1 cellular context compared by ENCODE assay signal in genomic region chr4:139454111-139454600, GRCh38.
TF ChIP-seq lines count a peak whose summit lies in the region.

TSS of gene RAB33B (plus strand) at chr4:139454121. CDS start at chr4:139454196, 75 bp downstream.

TF ChIP-seq in HepG2, 621 proteins besides CTCF, POLR2A, EP300 and RAD21 (continued from another document and continues in another):
- TF ChIP-seq THAP9 (CRISPR knock-in tag; IDR thresholded peaks at IDR 0.05; ENCODE audit: borderline replicate concordance): 0 out of 2 replicates have a peak, but pooled peaks have one; percentile 2
- TF ChIP-seq YEATS4 (CRISPR knock-in tag; IDR thresholded peaks at IDR 0.05; ENCODE audit: borderline replicate concordance): no peak
- no peak for TF ChIP-seq ZSCAN30 (CRISPR knock-in tag; IDR thresholded peaks at IDR 0.05)
- TF ChIP-seq CEBPG (CRISPR knock-in tag; IDR thresholded peaks at IDR 0.05): peak; percentile 91
- no peak for TF ChIP-seq ZNF562 (CRISPR knock-in tag; IDR thresholded peaks at IDR 0.05; ENCODE audit: borderline replicate concordance)
- no peak for TF ChIP-seq NONO (IDR thresholded peaks at IDR 0.05)
- TF ChIP-seq NONO (CRISPR knock-in tag; conservative IDR thresholded peaks at IDR 0.05): no peak
- TF ChIP-seq KDM1A (CRISPR knock-in tag; IDR thresholded peaks at IDR 0.05): no peak
- TF ChIP-seq NR2F1 (CRISPR knock-in tag; IDR thresholded peaks at IDR 0.05): no peak
- TF ChIP-seq ZNF570 (CRISPR knock-in tag; IDR thresholded peaks at IDR 0.05; ENCODE audit: borderline replicate concordance): no peak
- peak; percentile 63; the same call in 1 of the 2 replicates for TF ChIP-seq KLF13 (CRISPR knock-in tag; IDR thresholded peaks at IDR 0.05)
- no peak for TF ChIP-seq MLXIP (CRISPR knock-in tag; IDR thresholded peaks at IDR 0.05; ENCODE audit: borderline replicate concordance)
- no peak for TF ChIP-seq THAP7 (CRISPR knock-in tag; IDR thresholded peaks at IDR 0.05)
- no peak for TF ChIP-seq TFDP2 (CRISPR knock-in tag; IDR thresholded peaks at IDR 0.05)
- no peak for TF ChIP-seq ZNF337 (CRISPR knock-in tag; IDR thresholded peaks at IDR 0.05; ENCODE audit: borderline replicate concordance, low read depth)
- TF ChIP-seq STAT6 (CRISPR knock-in tag; IDR thresholded peaks at IDR 0.05; ENCODE audit: borderline replicate concordance): no peak
- no peak for TF ChIP-seq ZNF260 (CRISPR knock-in tag; IDR thresholded peaks at IDR 0.05; ENCODE audit: borderline replicate concordance, low read depth)
- TF ChIP-seq ZNF234 (CRISPR knock-in tag; conservative IDR thresholded peaks at IDR 0.05): no peak
- 0 out of 2 replicates have a peak, but pooled peaks have one; percentile 23 for TF ChIP-seq ZNF572 (CRISPR knock-in tag; IDR thresholded peaks at IDR 0.05)
- TF ChIP-seq RFXAP (CRISPR knock-in tag; IDR thresholded peaks at IDR 0.05; ENCODE audit: borderline replicate concordance): no peak
- no peak for TF ChIP-seq FOXK1 (CRISPR knock-in tag; IDR thresholded peaks at IDR 0.05; ENCODE audit: borderline replicate concordance, low read depth)
- TF ChIP-seq ARNT (IDR thresholded peaks at IDR 0.05): no peak
- TF ChIP-seq PAX8 (CRISPR knock-in tag; IDR thresholded peaks at IDR 0.05; ENCODE audit: borderline replicate concordance): no peak
- TF ChIP-seq DNMT1 (CRISPR knock-in tag; IDR thresholded peaks at IDR 0.05): no peak
- TF ChIP-seq ZNF605 (CRISPR knock-in tag; IDR thresholded peaks at IDR 0.05): no peak
- TF ChIP-seq ZNF773 (CRISPR knock-in tag; IDR thresholded peaks at IDR 0.05; ENCODE audit: borderline replicate concordance): no peak
- TF ChIP-seq SNAPC4 (CRISPR knock-in tag; IDR thresholded peaks at IDR 0.05): 0 out of 2 replicates have a peak, but pooled peaks have one; percentile 13
- no peak for TF ChIP-seq MEIS2 (CRISPR knock-in tag; IDR thresholded peaks at IDR 0.05)
- no peak for TF ChIP-seq ZNF567 (CRISPR knock-in tag; IDR thresholded peaks at IDR 0.05; ENCODE audit: borderline replicate concordance)
- peak; percentile 11; the same call in 1 of the 2 replicates for TF ChIP-seq IRF2 (CRISPR knock-in tag; IDR thresholded peaks at IDR 0.05)
- no peak for TF ChIP-seq THAP11 (CRISPR knock-in tag; IDR thresholded peaks at IDR 0.05)
- peak; percentile 92 for TF ChIP-seq KMT2A (CRISPR knock-in tag; IDR thresholded peaks at IDR 0.05)
- no peak for TF ChIP-seq ZNF772 (CRISPR knock-in tag; IDR thresholded peaks at IDR 0.05)
- no peak for TF ChIP-seq ZNF878 (CRISPR knock-in tag; IDR thresholded peaks at IDR 0.05)
- no peak for TF ChIP-seq ZBTB44 (CRISPR knock-in tag; IDR thresholded peaks at IDR 0.05)
- 0 out of 2 replicates have a peak, but pooled peaks have one; percentile 10 for TF ChIP-seq KAT8 (CRISPR knock-in tag; IDR thresholded peaks at IDR 0.05)
- no peak for TF ChIP-seq TSC22D2 (CRISPR knock-in tag; IDR thresholded peaks at IDR 0.05; ENCODE audit: borderline replicate concordance)
- TF ChIP-seq PRDM15 (CRISPR knock-in tag; IDR thresholded peaks at IDR 0.05): no peak
- no peak for TF ChIP-seq HCFC1 (IDR thresholded peaks at IDR 0.05; ENCODE audit: low read depth, low read length)
- no peak for TF ChIP-seq ZNF816 (CRISPR knock-in tag; IDR thresholded peaks at IDR 0.05; ENCODE audit: borderline replicate concordance)
- TF ChIP-seq POLR2AphosphoS5 (IDR thresholded peaks at IDR 0.05; ENCODE audit: low read depth, low read length): 0 out of 2 replicates have a peak, but pooled peaks have one; percentile 24
- no peak for TF ChIP-seq FOXP1 (IDR thresholded peaks at IDR 0.05)
- no peak for TF ChIP-seq FOXP1 (CRISPR knock-in tag; IDR thresholded peaks at IDR 0.05)
- no peak for TF ChIP-seq ZNF207 (IDR thresholded peaks at IDR 0.05; ENCODE audit: borderline replicate concordance)
